ENCODE assay signal across 7 cellular contexts in the genomic region with DNA sequence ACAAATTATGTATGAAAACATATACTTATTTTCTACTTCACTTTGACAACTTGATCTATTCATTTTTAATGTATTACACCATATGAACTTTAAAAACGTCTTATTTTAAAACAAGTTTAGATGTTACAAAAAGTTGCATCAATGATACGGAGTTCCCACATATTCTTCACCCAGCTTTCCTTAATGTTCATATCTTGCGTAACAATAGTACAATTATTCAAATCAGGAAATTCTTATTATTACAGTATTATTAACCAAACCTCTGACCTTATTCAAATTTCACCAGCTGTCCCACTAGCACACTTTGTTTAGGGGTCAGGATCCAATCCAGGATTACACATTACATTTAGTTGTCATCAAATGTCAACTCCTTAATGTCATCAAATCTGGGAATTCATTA.
"Had no signal": no experiment of that assay in that cellular context is flagged by ENCODE, and none has a peak within 500 bp of the region (broad histone marks: within the 10 kb centered on the region; RNA-seq: fewer than 3 reads in every experiment).

No MANE protein-coding gene starts in this region.

- DNase-seq: GDM1, GF-D8 had no signal

- ATAC-seq: GM12878 had no signal

- FAIRE-seq: GM12878, GM12891, GM12892, GM18507, GM19239 had no signal

- H3K4me3 ChIP-seq: GM12878 had no signal
